29 cellular contexts compared by ENCODE assay signal in the genomic region with DNA sequence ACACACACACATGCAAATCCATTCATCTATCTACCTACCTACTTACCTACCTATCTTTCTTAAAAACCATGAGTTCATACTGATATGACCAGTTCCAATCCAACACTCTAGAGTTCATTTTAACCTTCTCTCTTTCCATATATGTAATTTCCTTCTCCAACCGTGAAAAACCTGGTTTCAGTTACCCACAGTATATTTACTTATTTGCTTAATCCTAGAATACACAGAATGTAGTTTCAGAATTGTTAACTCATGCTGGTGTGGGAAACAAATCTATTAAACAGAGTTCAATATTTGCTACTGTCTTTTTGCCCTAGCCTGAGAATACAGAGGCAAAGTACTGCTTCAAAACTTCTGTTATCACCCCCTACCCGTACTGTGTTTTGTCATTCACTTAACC.
"Had no signal": no experiment of that assay in that cellular context is flagged by ENCODE, and none has a peak within 500 bp of the region (broad histone marks: within the 10 kb centered on the region; RNA-seq: fewer than 3 reads in every experiment).

No MANE protein-coding gene starts in this region.

- H3K4me3 ChIP-seq: adrenal gland, body of pancreas, esophagus muscularis mucosa, gastrocnemius medialis, heart left ventricle had no signal

- H3K9me3 ChIP-seq: adrenal gland, body of pancreas, esophagus muscularis mucosa, gastrocnemius medialis had no signal

- H3K36me3 ChIP-seq: adrenal gland, esophagus muscularis mucosa, gastrocnemius medialis, heart left ventricle, WERI-Rb-1 had no signal

- DNase-seq: activated B cell treated with CpG ODN at 0.5 μM for 24 hours; activated CD4-positive, alpha-beta memory T cell treated with anti-CD3 and anti-CD28 coated beads for 36 hours; activated CD4-positive, alpha-beta T cell treated with anti-CD3 and anti-CD28 coated beads for 36 hours; activated CD4-positive, CD25-positive, alpha-beta regulatory T cell treated with anti-CD3 and anti-CD28 coated beads, Interleukin-2, amount 50 U/mL, for 72 hours; activated CD8-positive, alpha-beta memory T cell treated with anti-CD3 and anti-CD28 coated beads, Interleukin-2, amount 10 ng/mL, durations not matched to agents 7 days and 5 days; activated CD8-positive, alpha-beta memory T cell treated with anti-CD3 and anti-CD28 coated beads, Interleukin-2, amount 50 U/mL, for 4 hours; activated CD8-positive, alpha-beta T cell treated with anti-CD3 and anti-CD28 coated beads, Interleukin-2, amount 10 ng/mL, durations not matched to agents 7 days and 5 days; activated effector memory CD4-positive, alpha-beta T cell treated with anti-CD3 and anti-CD28 coated beads, Interleukin-2, amount 50 U/mL, for 16 hours; activated naive CD4-positive, alpha-beta T cell treated with anti-CD3 and anti-CD28 coated beads for 36 hours; activated naive CD8-positive, alpha-beta T cell treated with anti-CD3 and anti-CD28 coated beads for 36 hours; activated naive CD8-positive, alpha-beta T cell treated with anti-CD3 and anti-CD28 coated beads, Interleukin-2, amount 50 U/mL, for 24 hours; activated T-cell treated with anti-CD3 and anti-CD28 coated beads, Interleukin-2, amount 50 U/mL, for 1 hour; activated T-cell treated with anti-CD3 and anti-CD28 coated beads, Interleukin-2, amount 50 U/mL, for 48 hours; adrenal gland; amygdala; aorta; body of pancreas; caudate nucleus; cortex of kidney; dermis blood vessel endothelial cell; effector CD4-positive, alpha-beta T cell; effector memory CD8-positive, alpha-beta T cell; foreskin keratinocyte; gastrocnemius medialis; glutamatergic neuron; heart left ventricle; T1000; WERI-Rb-1 had no signal

- H3K4me1 ChIP-seq: adrenal gland, body of pancreas, foreskin keratinocyte had no signal

- H3K27me3 ChIP-seq: adrenal gland, body of pancreas, esophagus muscularis mucosa, foreskin keratinocyte, gastrocnemius medialis, heart left ventricle had no signal

- ATAC-seq: activated CD4-positive, alpha-beta T cell treated with anti-CD3 and anti-CD28 coated beads for 36 hours; activated CD8-positive, alpha-beta memory T cell treated with anti-CD3 and anti-CD28 coated beads, Interleukin-2, amount 10 ng/mL, durations not matched to agents 7 days and 5 days; activated CD8-positive, alpha-beta T cell treated with anti-CD3 and anti-CD28 coated beads, Interleukin-2, amount 10 ng/mL, durations not matched to agents 7 days and 5 days; activated naive CD8-positive, alpha-beta T cell treated with anti-CD3 and anti-CD28 coated beads, Interleukin-2, amount 50 U/mL, for 24 hours; body of pancreas; effector memory CD8-positive, alpha-beta T cell; foreskin keratinocyte; gastrocnemius medialis; heart left ventricle had no signal

- H3K27ac ChIP-seq: adrenal gland, body of pancreas, esophagus muscularis mucosa, foreskin keratinocyte, gastrocnemius medialis, heart left ventricle, WERI-Rb-1 had no signal
